9 cellular contexts compared by ENCODE assay signal in the genomic region with DNA sequence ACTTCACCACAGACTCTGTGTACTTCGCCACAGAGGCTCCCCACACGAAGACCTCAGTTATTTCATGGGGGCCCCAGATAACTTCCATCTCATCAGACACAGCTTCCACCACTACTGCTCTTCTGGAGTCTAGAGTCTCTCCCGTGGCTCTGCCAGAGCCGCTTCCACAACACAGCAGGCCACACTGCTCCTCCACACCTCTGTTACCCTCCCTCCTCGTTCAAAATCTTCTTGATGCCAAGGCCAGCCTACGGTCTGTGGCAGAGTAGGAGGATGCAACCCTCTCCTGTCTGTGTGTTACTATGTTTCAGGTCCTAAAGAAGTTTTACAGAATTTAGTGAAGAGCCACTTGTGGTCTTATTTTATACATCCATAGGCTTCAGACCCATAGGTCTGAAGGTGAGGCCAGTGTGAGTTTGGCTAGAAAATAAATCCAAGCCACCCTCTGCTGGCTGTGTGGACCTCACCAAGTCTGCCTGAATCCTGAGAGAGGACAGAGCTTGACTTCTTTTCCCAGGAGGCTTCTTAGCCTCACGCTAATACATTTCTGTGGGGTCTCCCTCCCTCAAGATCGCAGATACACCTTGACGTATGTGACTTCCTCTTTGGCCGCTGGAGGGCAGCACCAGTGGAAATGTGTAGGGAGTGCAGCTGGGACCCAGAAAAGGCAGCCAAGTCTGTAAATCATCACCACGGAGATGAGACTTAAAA.
DNase-seq lines count a peak whose midpoint lies in the region; ATAC-seq and TF ChIP-seq lines count a peak whose summit lies in the region.
"Had no signal": no experiment of that assay in that cellular context is flagged by ENCODE, and none has a peak within 500 bp of the region (broad histone marks: within the 10 kb centered on the region; RNA-seq: fewer than 3 reads in every experiment).

No MANE protein-coding gene starts in this region.

- H3K4me3 ChIP-seq in heart left ventricle (no peak overlapping the region), GM23248 (no peak overlapping the region), aorta (ENCODE audit: low read length in 2 of 2) (no peak overlapping the region)
- H3K4me3 ChIP-seq: lung had no signal

- ATAC-seq in heart left ventricle (peak in 2 of 4 donors; percentile 59 to 61), Right ventricle myocardium inferior (no peak), aorta (ENCODE audit: low FRiP score) (no peak)

- H3K27ac ChIP-seq in heart left ventricle: no peak overlapping the region
- no peak overlapping the region for H3K27ac ChIP-seq in GM23248
- H3K27ac ChIP-seq in VCaP: no peak overlapping the region
- no peak overlapping the region for H3K27ac ChIP-seq in aorta (ENCODE audit: low read depth in 1 of 2, low read length in 2 of 2)

- H3F3A ChIP-seq in GM23248 (ENCODE audit: insufficient read depth): no peaks in the 10 kb centered on the region

- H3K4me2 ChIP-seq in GM23248 (ENCODE audit: unreplicated experiment): no peak overlapping the region

- H3K9me2 ChIP-seq in GM23248 (ENCODE audit: insufficient read depth): no peaks in the 10 kb centered on the region

- H3K79me2 ChIP-seq in GM23248 (ENCODE audit: insufficient read depth): no peaks in the 10 kb centered on the region

- H3K9ac ChIP-seq in GM23248: no peak overlapping the region

- peak in 2 of 5 donors; percentile 13 to 44 for DNase-seq in heart left ventricle
- DNase-seq in Right ventricle myocardium inferior (ENCODE audit: missing footprints): no peak
- peak; percentile 45 for DNase-seq in GM23248
- peak; percentile 22 for DNase-seq in HuH-7.5 (ENCODE audit: low spot score)
- DNase-seq in foreskin melanocyte: peak; percentile 10
- peak; percentile 28 to 45 for DNase-seq in stimulated activated CD4-positive, alpha-beta T cell treated with anti-CD3 and anti-CD28 coated beads, Interleukin-2, amount 100 ng/mL, for 48 hours
- DNase-seq in aorta: no peak

- in situ Hi-C loops in GM23248 (cut with MboI): no loop called here

- no peaks in the 10 kb centered on the region for H3K4me1 ChIP-seq in heart left ventricle
- no peaks in the 10 kb centered on the region for H3K4me1 ChIP-seq in GM23248 (ENCODE audit: insufficient read depth)
- H3K4me1 ChIP-seq in aorta (ENCODE audit: control insufficient read depth in 1 of 2, insufficient read depth in 2 of 2, low read length in 2 of 2): no peaks in the 10 kb centered on the region

- H4K20me1 ChIP-seq in GM23248 (ENCODE audit: insufficient read depth): no peaks in the 10 kb centered on the region

- TF ChIP-seq POLR2A in heart left ventricle (IDR thresholded peaks at IDR 0.05): no peak

- H3K36me3 ChIP-seq in heart left ventricle (no peaks in the 10 kb centered on the region), GM23248 (ENCODE audit: low read depth) (no peaks in the 10 kb centered on the region), aorta (ENCODE audit: control insufficient read depth in 1 of 2, insufficient read depth in 2 of 2, low read length in 1 of 2) (no peaks in the 10 kb centered on the region)

- H3K9me3 ChIP-seq in heart left ventricle: peaks cover 0 to 6% (median 0%) of the 10 kb centered on the region in 12 donors
- H3K9me3 ChIP-seq in GM23248 (ENCODE audit: low read depth): no peaks in the 10 kb centered on the region
- peaks cover 1% of the 10 kb centered on the region for H3K9me3 ChIP-seq in aorta (ENCODE audit: control insufficient read depth, low read length)

- WGBS in heart left ventricle, 4 donors: 37 to 45% (median 39%) methylated on average over 11 of the region's 11 CpGs
- 22 to 24% methylated on average over 11 of the region's 11 CpGs for WGBS in GM23248 (ENCODE audit: low coverage in 1 of 2, low lambda C conversion rate in 2 of 2, missing lambda C conversion rate in 2 of 2), 2 experiments
- WGBS in aorta, 2 donors: 51 to 53% methylated on average over 11 of the region's 11 CpGs

- H2AFZ ChIP-seq in GM23248: no peak overlapping the region

- intact Hi-C loops in heart left ventricle (cut with DNase I): loop anchor here in 8 of 10 donors (1.0 to 5.0 kb wide), 4 partner anchors 89 to 91 kb away; no protein-coding TSS in a partner anchor
- intact Hi-C loops in Right ventricle myocardium inferior (cut with DNase I): loop anchor here (2.0 kb wide), 1 partner anchor 91 kb away; no protein-coding TSS in a partner anchor
- intact Hi-C loops in aorta (cut with DNase I): no loop called here

- peaks cover 0 to 5% (median 0%) of the 10 kb centered on the region in 9 donors for H3K27me3 ChIP-seq in heart left ventricle
- H3K27me3 ChIP-seq in GM23248 (replicated peaks; ENCODE audit: insufficient read depth): no peaks in the 10 kb centered on the region
- H3K27me3 ChIP-seq in aorta (ENCODE audit: control insufficient read depth in 1 of 2, insufficient read depth in 2 of 2, low read length in 1 of 2): no peaks in the 10 kb centered on the region

- TF ChIP-seq CTCF in heart left ventricle (IDR thresholded peaks at IDR 0.05): peak; percentile 19 to 58 (median 39)
- TF ChIP-seq CTCF in VCaP (conservative IDR thresholded peaks at IDR 0.05): peak; percentile 86

Comparison
In these comparisons a context has a peak if more than half of its experiments do, and no peak if none do; other contexts are left out.
1. DNase-seq: peak in GM23248 (single experiment), HuH-7.5 (single experiment), foreskin melanocyte (single experiment) and stimulated activated CD4-positive, alpha-beta T cell treated with anti-CD3 and anti-CD28 coated beads, Interleukin-2, amount 100 ng/mL, for 48 hours (2 of 2); none in Right ventricle myocardium inferior (single experiment) and aorta (0 of 2).
2. intact Hi-C loops: an anchor here in heart left ventricle (1.0 to 5.0 kb wide) and Right ventricle myocardium inferior (2.0 kb wide); none called in aorta.